In the genomic region with DNA sequence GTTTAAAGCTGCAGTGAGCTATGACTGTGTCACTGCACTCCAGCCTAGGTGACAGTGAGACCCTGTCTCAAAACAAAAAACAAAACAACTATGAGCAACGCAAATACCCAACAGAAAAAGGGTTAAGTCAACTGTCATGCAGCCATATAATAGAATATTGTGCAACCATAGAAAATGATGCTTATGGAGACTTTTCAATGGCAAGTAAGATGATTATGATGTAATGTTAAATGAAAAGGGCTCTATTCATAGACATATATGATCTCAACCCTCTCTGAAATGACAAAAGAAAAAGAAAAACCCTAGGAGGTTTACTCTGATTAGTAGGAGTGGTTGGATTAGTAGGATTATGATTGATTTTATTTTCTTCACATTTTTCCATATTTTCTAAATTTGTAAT, we compare ENCODE assay signal across 21 cellular contexts.
"Had no signal": no experiment of that assay in that cellular context is flagged by ENCODE, and none has a peak within 500 bp of the region (broad histone marks: within the 10 kb centered on the region; RNA-seq: fewer than 3 reads in every experiment).

No MANE protein-coding gene starts in this region.

- H3K27ac ChIP-seq: RWPE1 had no signal

- DNase-seq: KBM-7, MG63, NCI-H1092, NCI-H1105 treated with DMSO at 0.1 percent for 48 hours, NCI-H1417 treated with DMSO at 0.1 percent for 48 hours, NCI-H146, NCI-H1694 treated with DMSO at 0.1 percent for 48 hours, NCI-H1930, NCI-H2081, NCI-H2107, NCI-H226, NCI-H446, NCI-H510A, NCI-H524 treated with DMSO at 0.1 percent for 48 hours, NCI-H774, SHP77, T-helper 1 cell, T-helper 17 cell had no signal

- H3K27me3 ChIP-seq: MG63 had no signal

- H3K9me3 ChIP-seq: MG63 had no signal

- H3K4me3 ChIP-seq: MG63 had no signal

- ATAC-seq: Panc1, SK-N-SH treated with all-trans-retinoic acid at 6 μM for 48 hours, T-helper 17 cell had no signal

- H3K36me3 ChIP-seq: MG63 had no signal
